In genomic region chr21:44849616-44850130, GRCh38 we compare ENCODE assay signal across 23 cellular contexts. TPM values are rescaled to one million over a fixed set of nuclear protein-coding genes. Genes with fewer than 3 reads are reported as not detected.
A peak's percentile ranks its signal among the peaks of the same experiment; 100 is the strongest.
DNase-seq lines count a peak whose midpoint lies in the region; ATAC-seq and TF ChIP-seq lines count a peak whose summit lies in the region.
"Had no signal": no experiment of that assay in that cellular context is flagged by ENCODE, and none has a peak within 500 bp of the region (broad histone marks: within the 10 kb centered on the region; RNA-seq: fewer than 3 reads in every experiment).

No MANE protein-coding gene starts in this region.

- no peak overlapping the region for H3K9ac ChIP-seq in PC-3 (ENCODE audit: low read length)
- H3K9ac ChIP-seq: KMS-11 had no signal

- ATAC-seq in Right ventricle myocardium superior (ENCODE audit: poor library complexity) (no peak), left ventricle myocardium superior (no peak), PC-3 (no peak), left colon (peak; percentile 71), GM21447 (IDR thresholded peaks at IDR 0.05; ENCODE audit: unreplicated experiment) (no peak), GM19351 (IDR thresholded peaks at IDR 0.05; ENCODE audit: unreplicated experiment) (no peak)
- ATAC-seq: A549 had no signal

- TF ChIP-seq CTCF in PC-3 (conservative IDR thresholded peaks at IDR 0.05; ENCODE audit: low read depth, low read length) (no peak), WERI-Rb-1 (IDR thresholded peaks at IDR 0.05; ENCODE audit: low read depth, low read length) (no peak)

- peaks cover 11% of the 10 kb centered on the region for H3K4me1 ChIP-seq in PC-3 (ENCODE audit: insufficient read depth, low read length)

- no peaks in the 10 kb centered on the region for H3K9me2 ChIP-seq in PC-3 (replicated peaks; ENCODE audit: low read length)

- no peak overlapping the region for H3K4me2 ChIP-seq in PC-3 (ENCODE audit: low read length)
- H3K4me2 ChIP-seq: A549, KMS-11 had no signal

- no peak overlapping the region for H2AFZ ChIP-seq in PC-3 (ENCODE audit: low read length)

- intact Hi-C loops in Right ventricle myocardium superior (cut with DNase I): no loop called here
- intact Hi-C loops in left ventricle myocardium superior (cut with micrococcal nuclease): no loop called here
- intact Hi-C loops in PC-3 (cut with micrococcal nuclease): no loop called here
- intact Hi-C loops in left colon (cut with DNase I, micrococcal nuclease): no loop called here

- H3K27me3 ChIP-seq in PC-3 (ENCODE audit: low read length): no peaks in the 10 kb centered on the region
- no peaks in the 10 kb centered on the region for H3K27me3 ChIP-seq in WERI-Rb-1 (ENCODE audit: insufficient read depth, low read depth, severe bottlenecking)
- H3K27me3 ChIP-seq: cardiac muscle cell, upper lobe of left lung had no signal

- H3K36me3 ChIP-seq in PC-3 (ENCODE audit: low read depth, low read length) (peaks cover 39% of the 10 kb centered on the region), WERI-Rb-1 (peaks cover 59% of the 10 kb centered on the region)

- no peaks in the 10 kb centered on the region for H3F3A ChIP-seq in PC-3 (ENCODE audit: low read length, unreplicated experiment)

- peaks cover 22% of the 10 kb centered on the region for H3K79me2 ChIP-seq in PC-3 (ENCODE audit: low read length)

- DNase-seq in Right ventricle myocardium superior (peak; percentile 33), left ventricle myocardium superior (no peak), PC-3 (no peak), left colon (peak; percentile 60 to 74), WERI-Rb-1 (no peak), SKM-1 treated with dmso at 0.1 percent for 144 hours (lab: John Stamatoyannopoulos, UW; ENCODE audit: unreplicated experiment) (no peak)
- DNase-seq: activated B cell treated with CpG ODN at 0.5 μM for 24 hours; activated CD4-positive, alpha-beta memory T cell treated with anti-CD3 and anti-CD28 coated beads, Interleukin-2, amount 10 ng/mL, durations not matched to agents 7 days and 5 days; amygdala; dermis blood vessel endothelial cell; DMS 273 treated with DMSO at 0.1 percent for 48 hours; NCI-H1105; NCI-H510A; nucleus accumbens; retina; stimulated activated CD4-positive, alpha-beta T cell treated with anti-CD3 and anti-CD28 coated beads, Interleukin-4, amount 100 ng/mL, for 4 hours; stomach had no signal

- H4K20me1 ChIP-seq in PC-3 (ENCODE audit: low read length): 0 out of 2 replicates have a peak, but pooled peaks cover 13% of the 10 kb centered on the region

- POLR2A ChIA-PET in PC-3 (lab: Charles Lee; ENCODE audit: unreplicated experiment): no interaction called here

- no peak overlapping the region for H3K27ac ChIP-seq in PC-3 (ENCODE audit: low read length)
- H3K27ac ChIP-seq in WERI-Rb-1: no peak overlapping the region
- H3K27ac ChIP-seq: A549, cardiac muscle cell, KMS-11, stomach, upper lobe of left lung had no signal

- H3K4me3 ChIP-seq in PC-3 (ENCODE audit: low read length) (no peak overlapping the region), WERI-Rb-1 (ENCODE audit: low read depth, low read length) (no peak overlapping the region)
- H3K4me3 ChIP-seq: A549, cardiac muscle cell, stomach, upper lobe of left lung had no signal

- BruUV-seq in PC-3 (replicated peaks; lab: Mats Ljungman, UMichigan): TSS peak; percentile 31

- no peaks in the 10 kb centered on the region for H3K9me3 ChIP-seq in PC-3 (ENCODE audit: low read length)
- no peaks in the 10 kb centered on the region for H3K9me3 ChIP-seq in WERI-Rb-1 (ENCODE audit: severe bottlenecking)
- H3K9me3 ChIP-seq: A549, stomach, upper lobe of left lung had no signal

- CTCF ChIA-PET in PC-3 (lab: Charles Lee): no interaction called here

RNA-seq across cellular contexts. Expression of gene PTTG1IP, which starts 23.8 kb away (rescaled TPM):
- total RNA-seq in Right ventricle myocardium superior: 133 TPM
- 143 TPM for total RNA-seq in left ventricle myocardium superior
- 330 and 455 TPM in 2 replicates for total RNA-seq in PC-3 (2014; rRNA removed)
- total RNA-seq in left colon: 100 to 1,000 TPM; 206 to 380 TPM

RNA-seq across cellular contexts. Expression of gene SUMO3, which starts 31.8 kb away (rescaled TPM):
- total RNA-seq in Right ventricle myocardium superior (66.5 TPM), left ventricle myocardium superior (72.2 TPM), PC-3 (2014; rRNA removed) (242 and 290 TPM in 2 replicates), left colon (10 to 100 TPM; 67.3 to 73.2 TPM)

RNA-seq across cellular contexts. Expression of gene UBE2G2, which starts 48.1 kb away (rescaled TPM):
- total RNA-seq in Right ventricle myocardium superior (64.5 TPM), left ventricle myocardium superior (70.0 TPM), PC-3 (2014; rRNA removed) (159 and 189 TPM in 2 replicates), left colon (10 to 100 TPM; 56.7 to 79.4 TPM)

Comparison
In these comparisons a context has a peak if more than half of its experiments do, and no peak if none do; other contexts are left out.
1. DNase-seq: peak in Right ventricle myocardium superior (single experiment) and left colon (2 of 2); none in left ventricle myocardium superior (single experiment), PC-3 (single experiment), WERI-Rb-1 (single experiment) and SKM-1 treated with dmso at 0.1 percent for 144 hours (single experiment).